In genomic region chr10:72087392-72087968, GRCh38 we compare ENCODE assay signal across 8 cellular contexts. TPM values are rescaled to one million over a fixed set of nuclear protein-coding genes. Genes with fewer than 3 reads are reported as not detected.
DNase-seq lines count a peak whose midpoint lies in the region; ATAC-seq and TF ChIP-seq lines count a peak whose summit lies in the region.

No MANE protein-coding gene starts in this region.

- TF ChIP-seq POLR2A in breast epithelium (IDR thresholded peaks at IDR 0.05) (no peak), tibial nerve (IDR thresholded peaks at IDR 0.05) (no peak)

- DNase-seq in breast epithelium (ENCODE audit: low spot score in 2 of 2) (no peak), MCF 10A (ENCODE audit: unreplicated experiment) (no peak), cerebellar cortex (ENCODE audit: low spot score) (peak; percentile 36), tibial nerve (ENCODE audit: low spot score in 2 of 2) (no peak), NCI-H1105 (lab: John Stamatoyannopoulos, UW) (no peak)

- no TSS peak for BruUV-seq in MCF 10A (replicated peaks; lab: Mats Ljungman, UMichigan)

- ATAC-seq in HG02970 (IDR thresholded peaks at IDR 0.05; ENCODE audit: low FRiP score, unreplicated experiment) = no peak
- no peak for ATAC-seq in GM21515 (IDR thresholded peaks at IDR 0.05; ENCODE audit: unreplicated experiment)

- H3K4me3 ChIP-seq in breast epithelium (peak overlapping the region; percentile 34 to 67 (median 49)), mesodermal cell (ENCODE audit: extremely low read depth, insufficient read depth, low read length, poor library complexity, severe bottlenecking) (peak overlapping the region; percentile 25), tibial nerve (peak overlapping the region; percentile 6 to 51 (median 50))

- H3K9me3 ChIP-seq in breast epithelium (no peaks in the 10 kb centered on the region), mesodermal cell (ENCODE audit: control insufficient read depth, low read length) (no peaks in the 10 kb centered on the region), tibial nerve (no peaks in the 10 kb centered on the region)

- no peaks in the 10 kb centered on the region for H3K27me3 Mint-ChIP-seq in MCF 10A (ENCODE audit: insufficient read depth, unreplicated experiment)

- TF ChIP-seq CTCF in breast epithelium (IDR thresholded peaks at IDR 0.05) (no peak), MCF 10A (IDR thresholded peaks at IDR 0.05; ENCODE audit: unreplicated experiment) (no peak), tibial nerve (IDR thresholded peaks at IDR 0.05) (no peak)

- intact Hi-C loops in breast epithelium (cut with DNase I; ENCODE audit: low total_unique reads) (no loop called here), MCF 10A (cut with micrococcal nuclease) (no loop called here)

- WGBS in mesodermal cell (ENCODE audit: insufficient coverage in 2 of 2), 2 experiments = 1% methylated on average over 30 to 42 of the region's 50 CpGs
- WGBS in tibial nerve, 2 donors = 3 to 4% methylated on average over 18 to 35 of the region's 50 CpGs

- no peaks in the 10 kb centered on the region for H3K4me1 Mint-ChIP-seq in MCF 10A (ENCODE audit: insufficient read depth, unreplicated experiment)

- peaks cover 0 to 21% of the 10 kb centered on the region in 2 donors for H3K27me3 ChIP-seq in breast epithelium
- H3K27me3 ChIP-seq in tibial nerve = peaks cover 0 to 34% of the 10 kb centered on the region in 2 donors

- H3K27ac ChIP-seq in breast epithelium (peak overlapping the region in 1 of 2 donors; percentile 14), mesodermal cell (ENCODE audit: low read depth, low read length, severe bottlenecking) (no peak overlapping the region), tibial nerve (peak overlapping the region in 2 of 4 donors; percentile 18 to 80)

- no peak for TF ChIP-seq EP300 in tibial nerve (IDR thresholded peaks at IDR 0.05)

- H3K4me1 ChIP-seq in breast epithelium (peaks cover 7 to 11% of the 10 kb centered on the region in 2 donors), mesodermal cell (ENCODE audit: control insufficient read depth, insufficient read depth, low read length, poor library complexity, severe bottlenecking) (peaks cover 21% of the 10 kb centered on the region), tibial nerve (peaks cover 0 to 23% (median 21%) of the 10 kb centered on the region in 4 donors)

- H3K9me3 Mint-ChIP-seq in MCF 10A (ENCODE audit: unreplicated experiment) = no peaks in the 10 kb centered on the region

- no peak overlapping the region for H3K4me3 Mint-ChIP-seq in MCF 10A (ENCODE audit: unreplicated experiment)

- H3K36me3 ChIP-seq in breast epithelium (no peaks in the 10 kb centered on the region), mesodermal cell (ENCODE audit: control insufficient read depth, insufficient read depth, low read length) (no peaks in the 10 kb centered on the region), tibial nerve (peaks cover 0 to 4% (median 0%) of the 10 kb centered on the region in 3 donors)

- POLR2A ChIA-PET in MCF 10A (lab: Yijun Ruan, JAX) = no interaction called here

- no peak overlapping the region for H3K27ac Mint-ChIP-seq in MCF 10A (ENCODE audit: low read depth, unreplicated experiment)

- CTCF ChIA-PET in MCF 10A (lab: Yijun Ruan, JAX) = interaction anchor here (0.7 kb wide), 1 partner anchor 277 kb away, joined by 4 read pairs; no protein-coding TSS in a partner anchor

- H3K36me3 Mint-ChIP-seq in MCF 10A (ENCODE audit: insufficient read depth, unreplicated experiment) = no peaks in the 10 kb centered on the region

RNA-seq across cellular contexts. Expression of gene SPOCK2, which starts 0.9 kb away (rescaled TPM):
- total RNA-seq in breast epithelium = 1 to 10 TPM; 3.9 to 4.5 (median 4.1) TPM
- 1.2 and 1.3 TPM in 2 replicates for total RNA-seq in MCF 10A (2022)
- 2.3 TPM for polyA plus RNA-seq in mesodermal cell (2013, experiment 1 of 2)
- polyA plus RNA-seq in mesodermal cell (2013, experiment 2 of 2) = 1.5 TPM
- total RNA-seq in tibial nerve = 1 to 10 TPM; 2.1 to 9.9 (median 5.0) TPM
